In genomic region chr15:37098468-37099320, GRCh38 we compare ENCODE assay signal across 8 cellular contexts. TPM values are rescaled to one million over a fixed set of nuclear protein-coding genes. Genes with fewer than 3 reads are reported as not detected.
DNase-seq lines count a peak whose midpoint lies in the region; ATAC-seq, FAIRE-seq and TF ChIP-seq lines count a peak whose summit lies in the region.

No MANE protein-coding gene starts in this region.

- H3K27me3 ChIP-seq in pancreas = no peaks in the 10 kb centered on the region

- no peaks in the 10 kb centered on the region for H3K4me1 ChIP-seq in pancreas

- H3K36me3 Mint-ChIP-seq in activated T-helper 2 cell treated with anti-CD3 and anti-CD28 coated beads, Interferon-gamma antibody, Interleukin-2, Interleukin-4, amounts not matched to agents 10 μg/mL and 5 μg/mL and 100 μg/mL, durations not matched to agents 14 hours and 24 hours and 36 hours (ENCODE audit: low read depth) = peaks cover 7% of the 10 kb centered on the region

- peak overlapping the region; percentile 63 for H3K4me3 ChIP-seq in Jurkat, Clone E6-1 (ENCODE audit: low read length)
- H3K4me3 ChIP-seq in pancreas = peak overlapping the region; percentile 45 to 71 (median 68)

- ATAC-seq in GM18498 (IDR thresholded peaks at IDR 0.05; ENCODE audit: unreplicated experiment) (peak; percentile 44), pancreas (peak; percentile 5 to 38 (median 23))

- peaks cover 6% of the 10 kb centered on the region for H3K9me3 Mint-ChIP-seq in activated T-helper 2 cell treated with anti-CD3 and anti-CD28 coated beads, Interferon-gamma antibody, Interleukin-2, Interleukin-4, amounts not matched to agents 10 μg/mL and 5 μg/mL and 100 μg/mL, durations not matched to agents 14 hours and 24 hours and 36 hours

- peaks cover 87% of the 10 kb centered on the region for H3K27me3 Mint-ChIP-seq in activated T-helper 2 cell treated with anti-CD3 and anti-CD28 coated beads, Interferon-gamma antibody, Interleukin-2, Interleukin-4, amounts not matched to agents 10 μg/mL and 5 μg/mL and 100 μg/mL, durations not matched to agents 14 hours and 24 hours and 36 hours (ENCODE audit: low read depth)

- no peak for TF ChIP-seq CTCF in pancreas (IDR thresholded peaks at IDR 0.05)

- intact Hi-C loops in activated T-helper 2 cell treated with anti-CD3 and anti-CD28 coated beads, Interferon-gamma antibody, Interleukin-2, Interleukin-4, amounts not matched to agents 10 μg/mL and 5 μg/mL and 100 μg/mL, durations not matched to agents 14 hours and 24 hours and 36 hours (cut with micrococcal nuclease) = loop anchor here (2.0 to 10.0 kb wide), 2 partner anchors 216 to 1584 kb away; no protein-coding TSS in a partner anchor
- intact Hi-C loops in head of caudate nucleus (cut with DNase I) = no loop called here
- intact Hi-C loops in pancreas (cut with DNase I) = no loop called here

- peak overlapping the region; percentile 42 to 98 (median 86) for H3K27ac ChIP-seq in pancreas

- 0% methylated on average over 72 to 75 of the region's 75 CpGs for WGBS in pancreas, 2 donors

- DNase-seq in Ammon's horn (ENCODE audit: low spot score) (peak; percentile 58), head of caudate nucleus (peak in 38 of 42 donors; percentile 26 to 83 (median 60)), pancreas (peak; percentile 30 to 74 (median 50)), A172 (ENCODE audit: low spot score) (no peak)
- peak; percentile 9 for DNase-seq in Jurkat, Clone E6-1 (ENCODE audit: low read depth, low spot score)
- no peak for DNase-seq in activated T-helper 2 cell treated with anti-CD3 and anti-CD28 coated beads, Interferon-gamma antibody, Interleukin-2, Interleukin-4, amounts not matched to agents 10 μg/mL and 5 μg/mL and 100 μg/mL, durations not matched to agents 14 hours and 24 hours and 36 hours (ENCODE audit: low spot score)
- DNase-seq in activated effector memory CD4-positive, alpha-beta T cell treated with anti-CD3 and anti-CD28 coated beads, Interleukin-2, amount 50 U/mL, for 16 hours = no peak

- peaks cover 23% of the 10 kb centered on the region for H3K4me1 Mint-ChIP-seq in activated T-helper 2 cell treated with anti-CD3 and anti-CD28 coated beads, Interferon-gamma antibody, Interleukin-2, Interleukin-4, amounts not matched to agents 10 μg/mL and 5 μg/mL and 100 μg/mL, durations not matched to agents 14 hours and 24 hours and 36 hours (ENCODE audit: low read depth)

- no peaks in the 10 kb centered on the region for H3K9me3 ChIP-seq in pancreas

- H3K27ac Mint-ChIP-seq in activated T-helper 2 cell treated with anti-CD3 and anti-CD28 coated beads, Interferon-gamma antibody, Interleukin-2, Interleukin-4, amounts not matched to agents 10 μg/mL and 5 μg/mL and 100 μg/mL, durations not matched to agents 14 hours and 24 hours and 36 hours = no peak overlapping the region

- no peak for FAIRE-seq in pancreas (lab: Jason Lieb, UNC)

- peak overlapping the region; percentile 69 for H3K4me3 Mint-ChIP-seq in activated T-helper 2 cell treated with anti-CD3 and anti-CD28 coated beads, Interferon-gamma antibody, Interleukin-2, Interleukin-4, amounts not matched to agents 10 μg/mL and 5 μg/mL and 100 μg/mL, durations not matched to agents 14 hours and 24 hours and 36 hours (ENCODE audit: low read depth)

- H3K36me3 ChIP-seq in pancreas = no peaks in the 10 kb centered on the region

RNA-seq across cellular contexts. Expression of gene MEIS2, which starts 1.7 kb away (rescaled TPM):
- polyA plus RNA-seq in Jurkat, Clone E6-1 (2012; ENCODE audit: insufficient read depth, insufficient read length) = 14.4 TPM
- total RNA-seq in activated T-helper 2 cell treated with anti-CD3 and anti-CD28 coated beads, Interferon-gamma antibody, Interleukin-2, Interleukin-4, amounts not matched to agents 10 μg/mL and 5 μg/mL and 100 μg/mL, durations not matched to agents 14 hours and 24 hours and 36 hours = not detected in 2 replicates
- total RNA-seq in pancreas = 10 to 100 TPM in 5 of 6 donors, 1 to 10 TPM in 1; 9.1 to 24.1 (median 14.8) TPM
- 10 to 100 TPM; 10.7 to 30.5 TPM for polyA plus RNA-seq in pancreas
- 98.3 and 106 TPM in 2 replicates for total RNA-seq in A172 (2014; rRNA removed; shearing (Covaris generic))

Comparison
In these comparisons a context has a peak if more than half of its experiments do, and no peak if none do; other contexts are left out.
1. DNase-seq: peak in Ammon's horn (single experiment), Jurkat, Clone E6-1 (single experiment), head of caudate nucleus (38 of 42) and pancreas (6 of 6); none in activated T-helper 2 cell treated with anti-CD3 and anti-CD28 coated beads, Interferon-gamma antibody, Interleukin-2, Interleukin-4, amounts not matched to agents 10 μg/mL and 5 μg/mL and 100 μg/mL, durations not matched to agents 14 hours and 24 hours and 36 hours (single experiment), activated effector memory CD4-positive, alpha-beta T cell treated with anti-CD3 and anti-CD28 coated beads, Interleukin-2, amount 50 U/mL, for 16 hours (single experiment) and A172 (single experiment).